1 cellular context compared by ENCODE assay signal in the genomic region with DNA sequence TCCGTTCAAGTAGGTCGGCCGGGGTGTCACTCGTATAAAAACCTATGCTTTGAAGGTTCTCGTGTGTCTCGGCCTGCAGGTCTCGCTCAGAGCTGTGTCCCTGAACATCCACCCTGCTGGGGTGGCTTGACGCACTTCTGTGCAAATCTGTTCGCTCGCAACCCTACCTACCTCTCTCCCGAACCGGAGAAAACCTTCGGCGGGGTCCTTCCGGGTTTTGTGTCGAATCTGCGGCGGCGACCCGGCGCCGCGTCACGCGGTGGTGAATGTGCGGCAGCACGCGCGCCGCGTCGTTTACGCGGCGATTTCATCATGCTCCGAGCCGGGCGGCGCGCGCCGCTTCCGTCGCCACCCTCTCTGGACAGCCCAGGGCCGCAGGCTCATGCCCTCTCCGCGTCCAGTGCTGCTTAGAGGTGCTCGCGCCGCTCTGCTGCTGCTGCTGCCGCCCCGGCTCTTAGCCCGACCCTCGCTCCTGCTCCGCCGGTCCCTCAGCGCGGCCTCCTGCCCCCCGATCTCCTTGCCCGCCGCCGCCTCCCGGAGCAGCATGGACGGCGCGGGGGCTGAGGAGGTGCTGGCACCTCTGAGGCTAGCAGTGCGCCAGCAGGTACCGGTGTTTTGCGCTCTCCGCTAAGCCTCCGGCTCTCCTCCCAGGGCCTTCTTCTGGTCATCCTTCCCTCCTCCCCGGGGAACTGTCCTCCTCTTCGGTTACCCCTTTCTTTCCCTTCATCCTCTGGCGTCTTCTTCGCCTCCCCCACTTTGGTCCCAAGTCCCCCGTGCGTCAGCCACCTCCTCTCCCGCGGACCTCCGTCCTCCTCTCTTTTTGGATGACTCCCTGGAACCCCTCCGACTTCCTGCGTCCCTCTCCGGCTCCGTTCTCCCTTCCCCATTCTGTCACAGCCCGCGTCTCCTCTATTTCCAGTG.
A peak's percentile ranks its signal among the peaks of the same experiment; 100 is the strongest.
TF ChIP-seq lines count a peak whose summit lies in the region.

Gene GARS1, plus strand, starts transcription at position 339 of the 921 bp plus-strand sequence. Its CDS starts 44 bp downstream, at position 383.

TF ChIP-seq in A549, 52 proteins besides CTCF, POLR2A, EP300 and RAD21 (continued from another document):
- TF ChIP-seq BHLHE40 (IDR thresholded peaks at IDR 0.05; ENCODE audit: low read depth, low read length) (no peak), GATA3 (IDR thresholded peaks at IDR 0.05; ENCODE audit: borderline replicate concordance) (peak; percentile 60), CBX8 (IDR thresholded peaks at IDR 0.05) (no peak), HOXB5 (CRISPR knock-in tag; IDR thresholded peaks at IDR 0.05) (no peak), HOXA7 (CRISPR knock-in tag; IDR thresholded peaks at IDR 0.05) (no peak), SMC3 (IDR thresholded peaks at IDR 0.05) (no peak), NFE2L2 (conservative IDR thresholded peaks at IDR 0.05; ENCODE audit: low read length) (no peak), ZFP36 (IDR thresholded peaks at IDR 0.05; ENCODE audit: borderline replicate concordance, partially characterized antibody) (no peak), EHMT2 (IDR thresholded peaks at IDR 0.05; ENCODE audit: low read depth) (no peak), HEYL (CRISPR knock-in tag; IDR thresholded peaks at IDR 0.05) (0 out of 2 replicates have a peak, but pooled peaks have one; percentile 19), JUNB (IDR thresholded peaks at IDR 0.05) (no peak), NR3C1 (IDR thresholded peaks at IDR 0.05) (no peak), HDAC2 (IDR thresholded peaks at IDR 0.05) (no peak), SREBF2 (IDR thresholded peaks at IDR 0.05) (no peak), PBX3 (IDR thresholded peaks at IDR 0.05) (peak; percentile 4; the same call in 1 of the 2 replicates), FOSL2 (IDR thresholded peaks at IDR 0.05) (0 out of 2 replicates have a peak, but pooled peaks have one; percentile 20), FOSL2 (CRISPR knock-in tag; IDR thresholded peaks at IDR 0.05) (peak; percentile 78), KDM5A (IDR thresholded peaks at IDR 0.05) (no peak), JUN (IDR thresholded peaks at IDR 0.05) (peak; percentile 86 to 98; a peak in 4 of 5 replicates), NPAS2 (CRISPR knock-in tag; IDR thresholded peaks at IDR 0.05; ENCODE audit: borderline replicate concordance) (peak; percentile 46; the same call in 1 of the 2 replicates), RARB (CRISPR knock-in tag; IDR thresholded peaks at IDR 0.05) (no peak), CEBPB (IDR thresholded peaks at IDR 0.05) (peak; percentile 90 to 94), EHF (CRISPR knock-in tag; IDR thresholded peaks at IDR 0.05) (no peak), HMGXB4 (CRISPR knock-in tag; IDR thresholded peaks at IDR 0.05; ENCODE audit: borderline replicate concordance) (no peak), PHF8 (IDR thresholded peaks at IDR 0.05; ENCODE audit: borderline replicate concordance, low read depth) (peak; percentile 53; the same call in 1 of the 2 replicates), CHD4 (IDR thresholded peaks at IDR 0.05; ENCODE audit: borderline replicate concordance) (no peak), MAFK (IDR thresholded peaks at IDR 0.05; ENCODE audit: partially characterized antibody) (no peak), BCL3 (IDR thresholded peaks at IDR 0.05) (peak; percentile 94), TP53 (CRISPR knock-in tag; IDR thresholded peaks at IDR 0.05) (no peak)
- TF ChIP-seq, protein P1, sequence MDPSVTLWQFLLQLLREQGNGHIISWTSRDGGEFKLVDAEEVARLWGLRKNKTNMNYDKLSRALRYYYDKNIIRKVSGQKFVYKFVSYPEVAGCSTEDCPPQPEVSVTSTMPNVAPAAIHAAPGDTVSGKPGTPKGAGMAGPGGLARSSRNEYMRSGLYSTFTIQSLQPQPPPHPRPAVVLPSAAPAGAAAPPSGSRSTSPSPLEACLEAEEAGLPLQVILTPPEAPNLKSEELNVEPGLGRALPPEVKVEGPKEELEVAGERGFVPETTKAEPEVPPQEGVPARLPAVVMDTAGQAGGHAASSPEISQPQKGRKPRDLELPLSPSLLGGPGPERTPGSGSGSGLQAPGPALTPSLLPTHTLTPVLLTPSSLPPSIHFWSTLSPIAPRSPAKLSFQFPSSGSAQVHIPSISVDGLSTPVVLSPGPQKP (IDR thresholded peaks at IDR 0.05; ENCODE audit: low read depth, low read length), result peak; percentile 49; the same call in 1 of the 2 replicates
